In genomic region chr17:9232155-9232475, GRCh38 we compare ENCODE assay signal across 18 cellular contexts.
DNase-seq lines count a peak whose midpoint lies in the region; ATAC-seq and TF ChIP-seq lines count a peak whose summit lies in the region.
"Had no signal": no experiment of that assay in that cellular context is flagged by ENCODE, and none has a peak within 500 bp of the region (broad histone marks: within the 10 kb centered on the region; RNA-seq: fewer than 3 reads in every experiment).

No MANE protein-coding gene starts in this region.

- H3K36me3 ChIP-seq in esophagus squamous epithelium (peaks cover 0 to 5% (median 0%) of the 10 kb centered on the region in 3 donors), neuronal stem cell (replicated peaks in 1 of 2; ENCODE audit: control insufficient read depth in 2 of 2, insufficient read depth in 2 of 2, low read length in 2 of 2) (peaks cover 0 to under 1% of the 10 kb centered on the region in 2 donors), uterus (no peaks in the 10 kb centered on the region)

- no peak overlapping the region for H3K4me2 ChIP-seq in neuronal stem cell (ENCODE audit: insufficient read depth, low read length, poor library complexity, severe bottlenecking)
- H3K4me2 ChIP-seq: A549 had no signal

- intact Hi-C loops in CD14-positive monocyte (cut with micrococcal nuclease) (no loop called here), esophagus squamous epithelium (cut with DNase I) (no loop called here), uterus (cut with DNase I; ENCODE audit: low total_unique reads) (no loop called here)

- H3K9ac ChIP-seq in neuronal stem cell (ENCODE audit: low read depth, low read length, poor library complexity) = no peak overlapping the region

- peak overlapping the region; percentile 37 for H3K23ac ChIP-seq in neuronal stem cell (ENCODE audit: low read depth, low read length, poor library complexity)

- peak overlapping the region; percentile 40 for H2AK5ac ChIP-seq in neuronal stem cell (ENCODE audit: low read depth, low read length)

- no peak overlapping the region for H4K91ac ChIP-seq in neuronal stem cell (ENCODE audit: low read depth, low read length, poor library complexity)

- H3K9me3 Mint-ChIP-seq in CD14-positive monocyte = peaks cover 0 to 3% (median 0%) of the 10 kb centered on the region in 7 donors
- H3K9me3 Mint-ChIP-seq in activated CD8-positive, alpha-beta memory T cell treated with anti-CD3 and anti-CD28 coated beads, Interleukin-2, amount 10 ng/mL, durations not matched to agents 7 days and 5 days (ENCODE audit: low read depth) = no peaks in the 10 kb centered on the region
- H3K9me3 Mint-ChIP-seq: H9 had no signal

- H3K27ac ChIP-seq in esophagus squamous epithelium (peak overlapping the region; percentile 30 to 86 (median 54)), neuronal stem cell (replicated peaks; ENCODE audit: low read length) (no peak overlapping the region), uterus (peak overlapping the region; percentile 84 to 89)
- H3K27ac ChIP-seq: 22Rv1, A549, C4-2B, HL-60 had no signal

- CTCF ChIA-PET in activated CD8-positive, alpha-beta memory T cell treated with anti-CD3 and anti-CD28 coated beads, Interleukin-2, amount 10 ng/mL, durations not matched to agents 7 days and 5 days (lab: Charles Lee) = no interaction called here

- no peak overlapping the region for H3K27ac Mint-ChIP-seq in CD14-positive monocyte
- H3K27ac Mint-ChIP-seq in activated CD8-positive, alpha-beta memory T cell treated with anti-CD3 and anti-CD28 coated beads, Interleukin-2, amount 10 ng/mL, durations not matched to agents 7 days and 5 days = no peak overlapping the region
- H3K27ac Mint-ChIP-seq: H9 had no signal

- no peak overlapping the region for H3K4me3 ChIP-seq in esophagus squamous epithelium
- no peak overlapping the region for H3K4me3 ChIP-seq in neuronal stem cell (ENCODE audit: low read length in 2 of 2)
- no peak overlapping the region for H3K4me3 ChIP-seq in uterus
- H3K4me3 ChIP-seq: A549, GM12878 had no signal

- peaks cover 7 to 55% (median 8%) of the 10 kb centered on the region in 3 donors for H3K4me1 ChIP-seq in esophagus squamous epithelium
- peaks cover 2 to 6% of the 10 kb centered on the region in 2 donors for H3K4me1 ChIP-seq in neuronal stem cell (ENCODE audit: control insufficient read depth in 2 of 2, insufficient read depth in 1 of 2, low read depth in 1 of 2, low read length in 2 of 2)
- H3K4me1 ChIP-seq in uterus = peaks cover 0 to 7% of the 10 kb centered on the region in 2 donors
- H3K4me1 ChIP-seq: A549 had no signal

- DNase-seq in CD14-positive monocyte (ENCODE audit: low spot score) (peak; percentile 21), esophagus squamous epithelium (lab: John Stamatoyannopoulos, UW) (no peak), neuronal stem cell (ENCODE audit: low spot score) (no peak), uterus (no peak), NCI-H69 (lab: John Stamatoyannopoulos, UW) (no peak), KBM-7 (no peak)
- DNase-seq in activated CD8-positive, alpha-beta memory T cell treated with anti-CD3 and anti-CD28 coated beads, Interleukin-2, amount 10 ng/mL, durations not matched to agents 7 days and 5 days = no peak
- DNase-seq: AML-193; CD4-positive, alpha-beta memory T cell; DMS153; DMS79 treated with DMSO at 0.1 percent for 48 hours; GOT3; H9 had no signal

- H3K79me1 ChIP-seq in neuronal stem cell (ENCODE audit: low read depth, low read length) = peaks cover 3% of the 10 kb centered on the region

- no peak overlapping the region for H2AFZ ChIP-seq in neuronal stem cell (ENCODE audit: low read length)

- peak overlapping the region; percentile 59 for H2BK5ac ChIP-seq in neuronal stem cell (ENCODE audit: low read length)

- H3K4me3 Mint-ChIP-seq in CD14-positive monocyte = no peak overlapping the region
- H3K4me3 Mint-ChIP-seq in activated CD8-positive, alpha-beta memory T cell treated with anti-CD3 and anti-CD28 coated beads, Interleukin-2, amount 10 ng/mL, durations not matched to agents 7 days and 5 days = no peak overlapping the region
- H3K4me3 Mint-ChIP-seq: CD4-positive, alpha-beta memory T cell; H9 had no signal

- H3K27me3 ChIP-seq in esophagus squamous epithelium (no peaks in the 10 kb centered on the region), neuronal stem cell (ENCODE audit: control insufficient read depth in 3 of 3, insufficient read depth in 3 of 3, low read depth in 1 of 3, low read length in 3 of 3) (peaks cover 0 to 11% (median 0%) of the 10 kb centered on the region in 3 experiments), uterus (no peaks in the 10 kb centered on the region)

- H3K4ac ChIP-seq in neuronal stem cell (ENCODE audit: low read length) = no peak overlapping the region

- peaks cover 22 to 42% (median 30%) of the 10 kb centered on the region in 3 donors for H3K27me3 Mint-ChIP-seq in CD14-positive monocyte (ENCODE audit: low read depth in 3 of 3)
- H3K27me3 Mint-ChIP-seq in activated CD8-positive, alpha-beta memory T cell treated with anti-CD3 and anti-CD28 coated beads, Interleukin-2, amount 10 ng/mL, durations not matched to agents 7 days and 5 days = peaks cover 3% of the 10 kb centered on the region

- peak overlapping the region; percentile 7 for H2BK120ac ChIP-seq in neuronal stem cell (ENCODE audit: low read depth, low read length)

- no peak for TF ChIP-seq POLR2A in esophagus squamous epithelium (IDR thresholded peaks at IDR 0.05)
- no peak for TF ChIP-seq POLR2A in uterus (IDR thresholded peaks at IDR 0.05)

- ATAC-seq in activated CD8-positive, alpha-beta memory T cell treated with anti-CD3 and anti-CD28 coated beads, Interleukin-2, amount 10 ng/mL, durations not matched to agents 7 days and 5 days = no peak
- ATAC-seq: A549 had no signal

- H4K8ac ChIP-seq in neuronal stem cell (ENCODE audit: low read depth, low read length) = no peak overlapping the region

- H3K18ac ChIP-seq in neuronal stem cell (ENCODE audit: low read length) = peak overlapping the region; percentile 72

- WGBS in esophagus squamous epithelium, 2 donors = 85% methylated on average over 4 of the region's 6 CpGs; no CpG with 5 or more reads in 1 of the 2 donors
- no CpG with 5 or more reads among the region's 6 CpGs for WGBS in neuronal stem cell (ENCODE audit: extremely low coverage in 2 of 2, insufficient read length in 2 of 2, insufficient replicate concordance in 1 of 2), 2 donors

- in situ Hi-C loops in KBM-7 (cut with MboI; ENCODE audit: low pct_unique_long_range_greater_than_20kb, low sequenced_read_pairs) = no loop called here

- no peaks in the 10 kb centered on the region for H3K4me1 Mint-ChIP-seq in CD14-positive monocyte
- H3K4me1 Mint-ChIP-seq in activated CD8-positive, alpha-beta memory T cell treated with anti-CD3 and anti-CD28 coated beads, Interleukin-2, amount 10 ng/mL, durations not matched to agents 7 days and 5 days = no peaks in the 10 kb centered on the region
- H3K4me1 Mint-ChIP-seq: CD4-positive, alpha-beta memory T cell; H9 had no signal

- no peaks in the 10 kb centered on the region for H3K36me3 Mint-ChIP-seq in CD14-positive monocyte
- H3K36me3 Mint-ChIP-seq in activated CD8-positive, alpha-beta memory T cell treated with anti-CD3 and anti-CD28 coated beads, Interleukin-2, amount 10 ng/mL, durations not matched to agents 7 days and 5 days = no peaks in the 10 kb centered on the region
- H3K36me3 Mint-ChIP-seq: CD4-positive, alpha-beta memory T cell had no signal

- H2BK15ac ChIP-seq in neuronal stem cell (ENCODE audit: low read length) = peak overlapping the region; percentile 39

- H2BK12ac ChIP-seq in neuronal stem cell (ENCODE audit: low read length) = peak overlapping the region; percentile 30

- TF ChIP-seq CTCF in CD14-positive monocyte (IDR thresholded peaks at IDR 0.05) (no peak), esophagus squamous epithelium (IDR thresholded peaks at IDR 0.05) (no peak), uterus (IDR thresholded peaks at IDR 0.05) (no peak)

- H3K9me3 ChIP-seq in esophagus squamous epithelium (no peaks in the 10 kb centered on the region), neuronal stem cell (replicated peaks in 1 of 2; ENCODE audit: control insufficient read depth in 2 of 2, insufficient read depth in 1 of 2, low read depth in 1 of 2, low read length in 2 of 2) (peaks cover 2 to 7% of the 10 kb centered on the region in 2 donors), uterus (no peaks in the 10 kb centered on the region)
- H3K9me3 ChIP-seq: A549 had no signal

- H3K14ac ChIP-seq in neuronal stem cell (ENCODE audit: low read length) = peak overlapping the region; percentile 63
